ENCODE assay signal across 32 cellular contexts in genomic region chr11:5046754-5047330, GRCh38. TPM values are rescaled to one million over a fixed set of nuclear protein-coding genes. Genes with fewer than 3 reads are reported as not detected.
"Had no signal": no experiment of that assay in that cellular context is flagged by ENCODE, and none has a peak within 500 bp of the region (broad histone marks: within the 10 kb centered on the region; RNA-seq: fewer than 3 reads in every experiment).

No MANE protein-coding gene starts in this region.

- DNase-seq: colonic mucosa; dermis blood vessel endothelial cell; effector memory CD4-positive, alpha-beta T cell; erythroblast; esophagus squamous epithelium; foreskin melanocyte; glutamatergic neuron; heart right ventricle; hippocampal formation; immature natural killer cell; left ventricle myocardium superior; lower lobe of right lung; naive thymus-derived CD8-positive, alpha-beta T cell; nephron progenitor cell; nucleus accumbens; sigmoid colon; stimulated activated CD4-positive, alpha-beta T cell treated with anti-CD3 and anti-CD28 coated beads, Interleukin-4, amount 100 ng/mL, for 4 hours; stimulated activated naive CD8-positive, alpha-beta T cell treated with anti-CD3 and anti-CD28 coated beads, Interleukin-15, Interleukin-2, amounts not matched to agents 100 U/mL and 50 U/mL, for 24 hours; substantia nigra; testis; tibial artery; upper lobe of left lung had no signal

- H3K4me1 ChIP-seq: colonic mucosa, esophagus squamous epithelium, heart right ventricle, lower lobe of right lung, prostate gland, right atrium auricular region, sigmoid colon, testis, tibial artery, upper lobe of left lung had no signal

- FAIRE-seq: endometrium, keratinocyte, urothelium cell line had no signal

- H3K4me3 ChIP-seq: colonic mucosa, esophagus squamous epithelium, heart right ventricle, lower lobe of right lung, prostate gland, right atrium auricular region, sigmoid colon, testis, tibial artery, upper lobe of left lung had no signal

- H3K9me3 ChIP-seq: colonic mucosa, esophagus squamous epithelium, heart right ventricle, lower lobe of right lung, prostate gland, right atrium auricular region, sigmoid colon, testis, tibial artery, upper lobe of left lung had no signal

- H3K27ac ChIP-seq: colonic mucosa, esophagus squamous epithelium, heart right ventricle, lower lobe of right lung, prostate gland, right atrium auricular region, sigmoid colon, testis, tibial artery, upper lobe of left lung had no signal

- ATAC-seq: heart right ventricle; left ventricle myocardium superior; naive thymus-derived CD8-positive, alpha-beta T cell; stimulated activated memory B cell treated with anti-CD40 and anti-IgM and Interleukin-4, amounts not matched to agents 10 μg/mL and 1 μg/mL and 100 μg/mL, for 72 hours; stimulated activated naive CD8-positive, alpha-beta T cell treated with anti-CD3 and anti-CD28 coated beads, Interleukin-15, Interleukin-2, amounts not matched to agents 100 U/mL and 50 U/mL, for 24 hours had no signal

- H3K36me3 ChIP-seq: colonic mucosa, esophagus squamous epithelium, heart right ventricle, lower lobe of right lung, prostate gland, right atrium auricular region, sigmoid colon, tibial artery, upper lobe of left lung had no signal

- H3K27me3 ChIP-seq: colonic mucosa, esophagus squamous epithelium, heart right ventricle, right atrium auricular region, sigmoid colon, testis, tibial artery, upper lobe of left lung had no signal

RNA-seq across cellular contexts. Expression of gene OR52J3, which starts 0.5 kb away (rescaled TPM):
- total RNA-seq: colonic mucosa; dermis blood vessel endothelial cell; esophagus squamous epithelium; heart right ventricle; left ventricle myocardium superior; lower lobe of right lung; mesenteric fat pad; myocyte; naive thymus-derived CD8-positive, alpha-beta T cell; osteocyte; prostate gland; right atrium auricular region; sigmoid colon; skeletal muscle tissue; testis; upper lobe of left lung had no signal
- polyA plus RNA-seq: heart right ventricle; immature natural killer cell; keratinocyte; naive thymus-derived CD8-positive, alpha-beta T cell; sigmoid colon had no signal

RNA-seq across cellular contexts. Expression of gene OR52E2, which starts 12.6 kb away (rescaled TPM):
- total RNA-seq: colonic mucosa; dermis blood vessel endothelial cell; esophagus squamous epithelium; heart right ventricle; left ventricle myocardium superior; lower lobe of right lung; mesenteric fat pad; myocyte; naive thymus-derived CD8-positive, alpha-beta T cell; osteocyte; prostate gland; right atrium auricular region; sigmoid colon; skeletal muscle tissue; upper lobe of left lung had no signal
- polyA plus RNA-seq: heart right ventricle; immature natural killer cell; keratinocyte; naive thymus-derived CD8-positive, alpha-beta T cell; sigmoid colon had no signal

RNA-seq across cellular contexts. Expression of gene OR52E1, which starts 22.5 kb away (rescaled TPM):
- total RNA-seq: colonic mucosa; dermis blood vessel endothelial cell; esophagus squamous epithelium; heart right ventricle; left ventricle myocardium superior; lower lobe of right lung; mesenteric fat pad; myocyte; naive thymus-derived CD8-positive, alpha-beta T cell; osteocyte; prostate gland; right atrium auricular region; sigmoid colon; skeletal muscle tissue; testis; upper lobe of left lung had no signal
- polyA plus RNA-seq: heart right ventricle; immature natural killer cell; keratinocyte; naive thymus-derived CD8-positive, alpha-beta T cell; sigmoid colon had no signal

RNA-seq across cellular contexts. Expression of gene OR51L1, which starts 52.2 kb away (rescaled TPM):
- total RNA-seq: colonic mucosa; dermis blood vessel endothelial cell; esophagus squamous epithelium; heart right ventricle; left ventricle myocardium superior; lower lobe of right lung; mesenteric fat pad; myocyte; naive thymus-derived CD8-positive, alpha-beta T cell; osteocyte; prostate gland; right atrium auricular region; sigmoid colon; skeletal muscle tissue; testis; upper lobe of left lung had no signal
- polyA plus RNA-seq: heart right ventricle; immature natural killer cell; keratinocyte; naive thymus-derived CD8-positive, alpha-beta T cell; sigmoid colon had no signal
